ENCODE assay signal across 18 cellular contexts in genomic region chr9:122809261-122809660, GRCh38. TPM values are rescaled to one million over a fixed set of nuclear protein-coding genes. Genes with fewer than 3 reads are reported as not detected.
"Had no signal": no experiment of that assay in that cellular context is flagged by ENCODE, and none has a peak within 500 bp of the region (broad histone marks: within the 10 kb centered on the region; RNA-seq: fewer than 3 reads in every experiment).

No MANE protein-coding gene starts in this region.

RNA-seq across cellular contexts. Expression of gene OR1K1, which starts 9.3 kb away (rescaled TPM):
- total RNA-seq: activated CD4-positive, alpha-beta T cell treated with anti-CD3 and anti-CD28 coated beads for 36 hours; activated naive CD4-positive, alpha-beta T cell treated with anti-CD3 and anti-CD28 coated beads, Interleukin-2, amount 50 U/mL, for 72 hours; adrenal gland; astrocyte; cardiac muscle cell; chondrocyte; esophagus muscularis mucosa; gastroesophageal sphincter; heart left ventricle; liver; mucosa of descending colon; neural crest cell; omental fat pad; prostate gland; right atrium auricular region; skeletal muscle tissue; T-helper 2 cell treated with Interferon-gamma antibody and Interleukin-4, amounts not matched to agents 100 ng/mL and 5 ng/mL, for 36 hours; transverse colon had no signal
- polyA plus RNA-seq: adrenal gland, heart left ventricle, liver had no signal

RNA-seq across cellular contexts. Expression of gene OR5C1, which starts 20.5 kb away (rescaled TPM):
- total RNA-seq: activated CD4-positive, alpha-beta T cell treated with anti-CD3 and anti-CD28 coated beads for 36 hours; activated naive CD4-positive, alpha-beta T cell treated with anti-CD3 and anti-CD28 coated beads, Interleukin-2, amount 50 U/mL, for 72 hours; adrenal gland; astrocyte; cardiac muscle cell; chondrocyte; esophagus muscularis mucosa; gastroesophageal sphincter; heart left ventricle; liver; mucosa of descending colon; neural crest cell; omental fat pad; prostate gland; right atrium auricular region; skeletal muscle tissue; T-helper 2 cell treated with Interferon-gamma antibody and Interleukin-4, amounts not matched to agents 100 ng/mL and 5 ng/mL, for 36 hours; transverse colon had no signal
- polyA plus RNA-seq: adrenal gland, cardiac muscle cell, heart left ventricle, liver had no signal
